In genomic region chr4:120053916-120054315, GRCh38 we compare ENCODE assay signal across 11 cellular contexts. TPM values are rescaled to one million over a fixed set of nuclear protein-coding genes. Genes with fewer than 3 reads are reported as not detected.
DNase-seq lines count a peak whose midpoint lies in the region; ATAC-seq, FAIRE-seq and TF ChIP-seq lines count a peak whose summit lies in the region.
"Had no signal": no experiment of that assay in that cellular context is flagged by ENCODE, and none has a peak within 500 bp of the region (broad histone marks: within the 10 kb centered on the region; RNA-seq: fewer than 3 reads in every experiment).

No MANE protein-coding gene starts in this region.

- intact Hi-C loops in ovary (cut with DNase I) = loop anchor here in 2 of 4 donors (10.0 kb wide), 2 partner anchors 489 to 739 kb away; no protein-coding TSS in a partner anchor

- ATAC-seq in GM19463 (IDR thresholded peaks at IDR 0.05; ENCODE audit: unreplicated experiment) (peak; percentile 42), HG02943 (IDR thresholded peaks at IDR 0.05; ENCODE audit: low read depth, unreplicated experiment) (peak; percentile 45), SK-N-SH treated with all-trans-retinoic acid at 6 μM for 48 hours (no peak)
- no peak for ATAC-seq in stimulated activated effector memory CD8-positive, alpha-beta T cell treated with anti-CD3 and anti-CD28 coated beads, Interleukin-12 subunit alpha, Interleukin-12 subunit beta, amount 100 ng/mL, for 72 hours
- ATAC-seq: activated T-helper 17 cell treated with anti-CD3 and anti-CD28 coated beads, Interleukin-2, amount 50 U/mL, for 72 hours had no signal

- peaks cover 12% of the 10 kb centered on the region for H3K36me3 Mint-ChIP-seq in stimulated activated effector memory CD8-positive, alpha-beta T cell treated with anti-CD3 and anti-CD28 coated beads, Interleukin-12 subunit alpha, Interleukin-12 subunit beta, amount 100 ng/mL, for 72 hours

- no peak overlapping the region for H3K4me3 Mint-ChIP-seq in stimulated activated effector memory CD8-positive, alpha-beta T cell treated with anti-CD3 and anti-CD28 coated beads, Interleukin-12 subunit alpha, Interleukin-12 subunit beta, amount 100 ng/mL, for 72 hours
- H3K4me3 Mint-ChIP-seq: activated T-helper 17 cell treated with anti-CD3 and anti-CD28 coated beads, Interleukin-2, amount 50 U/mL, for 72 hours had no signal

- H3K4me3 ChIP-seq in ovary = no peak overlapping the region
- H3K4me3 ChIP-seq: lung had no signal

- H3K36me3 ChIP-seq in ovary = no peaks in the 10 kb centered on the region

- no peak for TF ChIP-seq EP300 in ovary (IDR thresholded peaks at IDR 0.05)

- H3K4me1 ChIP-seq in ovary (ENCODE audit: insufficient read depth) = no peaks in the 10 kb centered on the region

- no peak overlapping the region for H3K27ac ChIP-seq in ovary

- H3K27me3 ChIP-seq in ovary = no peaks in the 10 kb centered on the region

- TF ChIP-seq CTCF in ovary (IDR thresholded peaks at IDR 0.05) = no peak

- 70 to 83% (median 80%) methylated on average over 1 of the region's 1 CpG for WGBS in ovary, 3 donors

- no peak overlapping the region for H3K27ac Mint-ChIP-seq in stimulated activated effector memory CD8-positive, alpha-beta T cell treated with anti-CD3 and anti-CD28 coated beads, Interleukin-12 subunit alpha, Interleukin-12 subunit beta, amount 100 ng/mL, for 72 hours
- H3K27ac Mint-ChIP-seq: activated T-helper 17 cell treated with anti-CD3 and anti-CD28 coated beads, Interleukin-2, amount 50 U/mL, for 72 hours had no signal

- no peaks in the 10 kb centered on the region for H3K9me3 Mint-ChIP-seq in stimulated activated effector memory CD8-positive, alpha-beta T cell treated with anti-CD3 and anti-CD28 coated beads, Interleukin-12 subunit alpha, Interleukin-12 subunit beta, amount 100 ng/mL, for 72 hours
- H3K9me3 Mint-ChIP-seq: activated T-helper 17 cell treated with anti-CD3 and anti-CD28 coated beads, Interleukin-2, amount 50 U/mL, for 72 hours had no signal

- TF ChIP-seq POLR2A in GM12891 (IDR thresholded peaks at IDR 0.05; ENCODE audit: low read depth, low read length) = no peak
- TF ChIP-seq POLR2A in ovary (IDR thresholded peaks at IDR 0.05) = no peak

- DNase-seq in GM12891 (ENCODE audit: insufficient read length, low spot score) = no peak
- peak; percentile 23 for DNase-seq in MV-4-11 (lab: John Stamatoyannopoulos, UW)
- no peak for DNase-seq in stimulated activated effector memory CD8-positive, alpha-beta T cell treated with anti-CD3 and anti-CD28 coated beads, Interleukin-12 subunit alpha, Interleukin-12 subunit beta, amount 100 ng/mL, for 72 hours (ENCODE audit: low spot score in 2 of 2)
- no peak for DNase-seq in cerebellar cortex (ENCODE audit: low spot score)
- DNase-seq in ovary = no peak

- peaks cover 6% of the 10 kb centered on the region for H3K4me1 Mint-ChIP-seq in stimulated activated effector memory CD8-positive, alpha-beta T cell treated with anti-CD3 and anti-CD28 coated beads, Interleukin-12 subunit alpha, Interleukin-12 subunit beta, amount 100 ng/mL, for 72 hours
- H3K4me1 Mint-ChIP-seq: activated T-helper 17 cell treated with anti-CD3 and anti-CD28 coated beads, Interleukin-2, amount 50 U/mL, for 72 hours had no signal

- no peaks in the 10 kb centered on the region for H3K9me3 ChIP-seq in ovary

- peak; percentile 33 for FAIRE-seq in GM12891 (lab: Jason Lieb, UNC)
- FAIRE-seq: frontal cortex had no signal

TF ChIP-seq in GM12891, 5 proteins besides CTCF, POLR2A, EP300 and RAD21:
- TF ChIP-seq TAF1 (IDR thresholded peaks at IDR 0.05; ENCODE audit: low read depth, low read length) (no peak), PAX5 (IDR thresholded peaks at IDR 0.05; ENCODE audit: insufficient read depth, low read length, severe bottlenecking) (no peak), POU2F2 (IDR thresholded peaks at IDR 0.05; ENCODE audit: low read depth, low read length) (no peak), SPI1 (IDR thresholded peaks at IDR 0.05; ENCODE audit: low read depth, low read length) (no peak), POLR2AphosphoS5 (IDR thresholded peaks at IDR 0.05; ENCODE audit: low read depth, low read length) (no peak)
TF ChIP-seq in GM12891: peak in this region for 0.

TF ChIP-seq in SK-N-SH treated with all-trans-retinoic acid at 6 μM for 48 hours, 23 proteins besides CTCF, POLR2A, EP300 and RAD21:
- TF ChIP-seq GLIS3 (CRISPR knock-in tag; IDR thresholded peaks at IDR 0.05) (no peak), BACH2 (CRISPR knock-in tag; IDR thresholded peaks at IDR 0.05; ENCODE audit: borderline replicate concordance) (no peak), RARB (CRISPR knock-in tag; IDR thresholded peaks at IDR 0.05) (no peak), PATZ1 (CRISPR knock-in tag; IDR thresholded peaks at IDR 0.05; ENCODE audit: borderline replicate concordance) (no peak), ISL1 (CRISPR knock-in tag; IDR thresholded peaks at IDR 0.05) (no peak), OSR1 (CRISPR knock-in tag; IDR thresholded peaks at IDR 0.05) (no peak), ESRRG (CRISPR knock-in tag; IDR thresholded peaks at IDR 0.05) (no peak), CREB5 (CRISPR knock-in tag; IDR thresholded peaks at IDR 0.05; ENCODE audit: low read depth) (no peak), ZFP30 (CRISPR knock-in tag; IDR thresholded peaks at IDR 0.05) (no peak), ARNTL (CRISPR knock-in tag; IDR thresholded peaks at IDR 0.05; ENCODE audit: borderline replicate concordance, low read depth) (no peak), ZC3H10 (CRISPR knock-in tag; IDR thresholded peaks at IDR 0.05) (no peak), ZFP3 (CRISPR knock-in tag; IDR thresholded peaks at IDR 0.05) (no peak), ZNF70 (CRISPR knock-in tag; IDR thresholded peaks at IDR 0.05) (no peak), TOX (CRISPR knock-in tag; IDR thresholded peaks at IDR 0.05; ENCODE audit: borderline replicate concordance) (no peak), ZNF8 (CRISPR knock-in tag; IDR thresholded peaks at IDR 0.05) (no peak), CSRNP3 (CRISPR knock-in tag; IDR thresholded peaks at IDR 0.05) (no peak)

RNA-seq across cellular contexts. Expression of gene MAD2L1, which starts 12.7 kb away (rescaled TPM):
- polyA plus RNA-seq in GM12891 (2012; ENCODE audit: low read depth, missing spikeins) = 72.7 TPM
- 1 to 10 TPM in 6 of 7 donors, under 1 TPM in 1; 0.95 to 5.2 (median 1.9) TPM for total RNA-seq in ovary
- polyA plus RNA-seq in ovary = 1 to 10 TPM; 3.8 to 4.0 TPM

Comparison
In these comparisons a context has a peak if more than half of its experiments do, and no peak if none do; other contexts are left out.
1. ATAC-seq: peak in GM19463 (single experiment) and HG02943 (single experiment); none in stimulated activated effector memory CD8-positive, alpha-beta T cell treated with anti-CD3 and anti-CD28 coated beads, Interleukin-12 subunit alpha, Interleukin-12 subunit beta, amount 100 ng/mL, for 72 hours (single experiment) and SK-N-SH treated with all-trans-retinoic acid at 6 μM for 48 hours (single experiment).